ENCODE assay signal across 23 cellular contexts in genomic region chr19:9060559-9061340, GRCh38. TPM values are rescaled to one million over a fixed set of nuclear protein-coding genes. Genes with fewer than 3 reads are reported as not detected.
"Had no signal": no experiment of that assay in that cellular context is flagged by ENCODE, and none has a peak within 500 bp of the region (broad histone marks: within the 10 kb centered on the region; RNA-seq: fewer than 3 reads in every experiment).

No MANE protein-coding gene starts in this region.

- H3K4me1 Mint-ChIP-seq: activated CD4-positive, alpha-beta T cell treated with anti-CD3 and anti-CD28 coated beads, Interleukin-2, amount 10 ng/mL, durations not matched to agents 24 days and 14 days; brain; natural killer cell had no signal

- H3K27ac Mint-ChIP-seq: activated CD4-positive, alpha-beta T cell treated with anti-CD3 and anti-CD28 coated beads, Interleukin-2, amount 10 ng/mL, durations not matched to agents 24 days and 14 days; activated CD8-positive, alpha-beta T cell treated with anti-CD3 and anti-CD28 coated beads for 36 hours; activated naive CD4-positive, alpha-beta T cell treated with anti-CD3 and anti-CD28 coated beads for 36 hours; activated T-cell treated with anti-CD3 and anti-CD28 coated beads, Interleukin-2, amount 50 U/mL, for 24 hours; endodermal cell; natural killer cell; T-helper 2 cell treated with Interferon-gamma antibody and Interleukin-4, amounts not matched to agents 5 μg/mL and 100 μg/mL, for 36 hours had no signal

- H3K27ac ChIP-seq: spleen had no signal

- H3K9me3 Mint-ChIP-seq: activated CD4-positive, alpha-beta T cell treated with anti-CD3 and anti-CD28 coated beads, Interleukin-2, amount 10 ng/mL, durations not matched to agents 24 days and 14 days; activated CD8-positive, alpha-beta T cell treated with anti-CD3 and anti-CD28 coated beads for 36 hours; activated naive CD4-positive, alpha-beta T cell treated with anti-CD3 and anti-CD28 coated beads for 36 hours; activated T-cell treated with anti-CD3 and anti-CD28 coated beads, Interleukin-2, amount 50 U/mL, for 24 hours; endodermal cell; natural killer cell; T-helper 2 cell treated with Interferon-gamma antibody and Interleukin-4, amounts not matched to agents 5 μg/mL and 100 μg/mL, for 36 hours had no signal

- H3K4me3 ChIP-seq: spleen had no signal

- FAIRE-seq: colon, kidney had no signal

- H3K9me3 ChIP-seq: spleen had no signal

- H3K27me3 Mint-ChIP-seq: activated CD4-positive, alpha-beta T cell treated with anti-CD3 and anti-CD28 coated beads, Interleukin-2, amount 10 ng/mL, durations not matched to agents 24 days and 14 days; brain had no signal

- H3K36me3 ChIP-seq: spleen had no signal

- DNase-seq: activated CD4-positive, alpha-beta T cell treated with anti-CD3 and anti-CD28 coated beads, Interleukin-2, amount 10 ng/mL, durations not matched to agents 24 days and 14 days; activated CD8-positive, alpha-beta T cell treated with anti-CD3 and anti-CD28 coated beads for 36 hours; activated naive CD4-positive, alpha-beta T cell treated with anti-CD3 and anti-CD28 coated beads for 36 hours; activated T-cell treated with anti-CD3 and anti-CD28 coated beads, Interleukin-2, amount 50 U/mL, for 24 hours; caudate nucleus; endodermal cell; foreskin melanocyte; glutamatergic neuron; kidney; left ventricle myocardium superior; natural killer cell; nucleus accumbens; spleen; stimulated activated CD8-positive, alpha-beta memory T cell treated with anti-CD3 and anti-CD28 coated beads, Interleukin-4, amount 100 ng/mL, for 48 hours; stimulated activated naive CD4-positive, alpha-beta T cell; SW 1271 had no signal

- H3K4me3 Mint-ChIP-seq: activated CD4-positive, alpha-beta T cell treated with anti-CD3 and anti-CD28 coated beads, Interleukin-2, amount 10 ng/mL, durations not matched to agents 24 days and 14 days; activated CD8-positive, alpha-beta T cell treated with anti-CD3 and anti-CD28 coated beads for 36 hours; activated naive CD4-positive, alpha-beta T cell treated with anti-CD3 and anti-CD28 coated beads for 36 hours; activated T-cell treated with anti-CD3 and anti-CD28 coated beads, Interleukin-2, amount 50 U/mL, for 24 hours; brain; endodermal cell; natural killer cell; T-helper 2 cell treated with Interferon-gamma antibody and Interleukin-4, amounts not matched to agents 5 μg/mL and 100 μg/mL, for 36 hours had no signal

- H3K36me3 Mint-ChIP-seq: brain, natural killer cell had no signal

- ATAC-seq: activated CD8-positive, alpha-beta T cell treated with anti-CD3 and anti-CD28 coated beads for 36 hours; left ventricle myocardium superior; natural killer cell had no signal

- H3K4me1 ChIP-seq: spleen had no signal

RNA-seq across cellular contexts. Expression of gene OR1M1, which starts 26.1 kb away (rescaled TPM):
- total RNA-seq: activated CD4-positive, alpha-beta T cell treated with anti-CD3 and anti-CD28 coated beads, Interleukin-2, amount 10 ng/mL, durations not matched to agents 24 days and 14 days; activated CD8-positive, alpha-beta T cell treated with anti-CD3 and anti-CD28 coated beads for 36 hours; activated naive CD4-positive, alpha-beta T cell treated with anti-CD3 and anti-CD28 coated beads for 36 hours; endodermal cell; epithelial cell of proximal tubule; kidney; left ventricle myocardium superior; natural killer cell; renal cortical epithelial cell; spleen; urinary bladder had no signal
- polyA plus RNA-seq: spleen, urinary bladder had no signal

RNA-seq across cellular contexts. Expression of gene OR7G2, which starts 46.5 kb away (rescaled TPM):
- total RNA-seq: activated CD4-positive, alpha-beta T cell treated with anti-CD3 and anti-CD28 coated beads, Interleukin-2, amount 10 ng/mL, durations not matched to agents 24 days and 14 days; activated CD8-positive, alpha-beta T cell treated with anti-CD3 and anti-CD28 coated beads for 36 hours; activated naive CD4-positive, alpha-beta T cell treated with anti-CD3 and anti-CD28 coated beads for 36 hours; endodermal cell; epithelial cell of proximal tubule; kidney; left ventricle myocardium superior; natural killer cell; renal cortical epithelial cell; spleen; urinary bladder had no signal
- polyA plus RNA-seq: spleen, urinary bladder had no signal

RNA-seq across cellular contexts. Expression of gene MUC16, which starts 50.5 kb away (rescaled TPM):
- total RNA-seq: activated CD4-positive, alpha-beta T cell treated with anti-CD3 and anti-CD28 coated beads, Interleukin-2, amount 10 ng/mL, durations not matched to agents 24 days and 14 days; activated CD8-positive, alpha-beta T cell treated with anti-CD3 and anti-CD28 coated beads for 36 hours; activated naive CD4-positive, alpha-beta T cell treated with anti-CD3 and anti-CD28 coated beads for 36 hours had no signal
- polyA plus RNA-seq: urinary bladder had no signal

RNA-seq across cellular contexts. Expression of gene OR7G1, which starts 54.8 kb away (rescaled TPM):
- total RNA-seq: activated CD4-positive, alpha-beta T cell treated with anti-CD3 and anti-CD28 coated beads, Interleukin-2, amount 10 ng/mL, durations not matched to agents 24 days and 14 days; activated CD8-positive, alpha-beta T cell treated with anti-CD3 and anti-CD28 coated beads for 36 hours; activated naive CD4-positive, alpha-beta T cell treated with anti-CD3 and anti-CD28 coated beads for 36 hours; endodermal cell; epithelial cell of proximal tubule; kidney; left ventricle myocardium superior; natural killer cell; renal cortical epithelial cell; spleen; urinary bladder had no signal
- polyA plus RNA-seq: spleen, thymus, urinary bladder had no signal
